In genomic region chr16:19361587-19361986, GRCh38 we compare ENCODE assay signal across 10 cellular contexts. TPM values are rescaled to one million over a fixed set of nuclear protein-coding genes. Genes with fewer than 3 reads are reported as not detected.
"Had no signal": no experiment of that assay in that cellular context is flagged by ENCODE, and none has a peak within 500 bp of the region (broad histone marks: within the 10 kb centered on the region; RNA-seq: fewer than 3 reads in every experiment).

No MANE protein-coding gene starts in this region.

- ATAC-seq: HCT116, HepG2 had no signal

- H3K9me3 ChIP-seq: HAP-1 had no signal

- H3K4me3 ChIP-seq: GM23248, HAP-1 had no signal

- H3K27ac ChIP-seq: GM23248, HL-60 had no signal

- H3K4me1 ChIP-seq: HAP-1 had no signal

- H3K36me3 ChIP-seq: HAP-1 had no signal

- DNase-seq: GM23248, GOT3, H7, HFFc6 had no signal

RNA-seq across cellular contexts. Expression of gene TMC5, which starts 56.1 kb away (rescaled TPM):
- total RNA-seq: GM23248, H4, HT1080 had no signal
